In genomic region chr1:117631361-117631760, GRCh38 we compare ENCODE assay signal across 21 cellular contexts. TPM values are rescaled to one million over a fixed set of nuclear protein-coding genes. Genes with fewer than 3 reads are reported as not detected.
DNase-seq lines count a peak whose midpoint lies in the region; ATAC-seq, FAIRE-seq and TF ChIP-seq lines count a peak whose summit lies in the region.
"Had no signal": no experiment of that assay in that cellular context is flagged by ENCODE, and none has a peak within 500 bp of the region (broad histone marks: within the 10 kb centered on the region; RNA-seq: fewer than 3 reads in every experiment).

No MANE protein-coding gene starts in this region.

- no peak overlapping the region for H2AFZ ChIP-seq in MM.1S (ENCODE audit: low read length)

- intact Hi-C loops in pancreas (cut with DNase I) (no loop called here), transverse colon (cut with DNase I; ENCODE audit: low total_unique reads) (no loop called here)

- WGBS in pancreas, 2 donors = 28 to 35% methylated on average over 4 of the region's 4 CpGs
- WGBS in transverse colon (ENCODE audit: low coverage in 1 of 2), 2 donors = 40 to 66% methylated on average over 1 to 4 of the region's 4 CpGs

- H3K36me3 ChIP-seq in MM.1S (replicated peaks; ENCODE audit: insufficient read depth, low read length) = no peaks in the 10 kb centered on the region
- no peaks in the 10 kb centered on the region for H3K36me3 ChIP-seq in pancreas
- no peaks in the 10 kb centered on the region for H3K36me3 ChIP-seq in transverse colon
- H3K36me3 ChIP-seq: BLaER1, HAP-1, left ventricle myocardium inferior, Peyer's patch had no signal

- no peak for TF ChIP-seq POLR2A in transverse colon (IDR thresholded peaks at IDR 0.05)

- H3K4me3 Mint-ChIP-seq in immature natural killer cell = no peak overlapping the region
- H3K4me3 Mint-ChIP-seq: activated CD4-positive, alpha-beta T cell treated with anti-CD3 and anti-CD28 coated beads, Interleukin-2, amount 10 ng/mL, durations not matched to agents 7 days and 5 days; activated naive CD8-positive, alpha-beta T cell; activated T-cell treated with anti-CD3 and anti-CD28 coated beads, Interleukin-2, amount 50 U/mL, for 24 hours had no signal

- peaks cover 92% of the 10 kb centered on the region for H3K4me1 ChIP-seq in MM.1S (ENCODE audit: low read length)
- H3K4me1 ChIP-seq in pancreas = peaks cover 55 to 59% (median 56%) of the 10 kb centered on the region in 3 donors
- H3K4me1 ChIP-seq in transverse colon = no peaks in the 10 kb centered on the region
- H3K4me1 ChIP-seq: HAP-1 had no signal

- no peak for FAIRE-seq in pancreas (lab: Jason Lieb, UNC)
- FAIRE-seq: GM18507, HTR-8/SVneo, small intestine had no signal

- H4K20me1 ChIP-seq in MM.1S (ENCODE audit: insufficient read depth, low read length) = no peaks in the 10 kb centered on the region
- H4K20me1 ChIP-seq: BLaER1 had no signal

- peak overlapping the region; percentile 25 for H3K4me2 ChIP-seq in MM.1S (ENCODE audit: low read depth, low read length)

- peaks cover 5 to 20% (median 12%) of the 10 kb centered on the region in 3 donors for H3K36me3 Mint-ChIP-seq in immature natural killer cell

- no peak overlapping the region for H3K27ac Mint-ChIP-seq in immature natural killer cell
- H3K27ac Mint-ChIP-seq: activated CD4-positive, alpha-beta T cell treated with anti-CD3 and anti-CD28 coated beads, Interleukin-2, amount 10 ng/mL, durations not matched to agents 7 days and 5 days; activated naive CD8-positive, alpha-beta T cell; activated T-cell treated with anti-CD3 and anti-CD28 coated beads, Interleukin-2, amount 50 U/mL, for 24 hours had no signal

- H3K79me2 ChIP-seq in MM.1S (ENCODE audit: low read length) = peaks cover 72% of the 10 kb centered on the region

- TF ChIP-seq CTCF in GM12865 (IDR thresholded peaks at IDR 0.05; ENCODE audit: insufficient read depth, low read depth, low read length, missing control alignments) (no peak), MM.1S (IDR thresholded peaks at IDR 0.05; ENCODE audit: low read length) (peak; percentile 25), pancreas (IDR thresholded peaks at IDR 0.05) (no peak), transverse colon (IDR thresholded peaks at IDR 0.05) (no peak)

- peaks cover 76% of the 10 kb centered on the region for H3F3A ChIP-seq in MM.1S (ENCODE audit: insufficient read depth, low read length)

- peaks cover 15 to 16% of the 10 kb centered on the region in 2 donors for H3K4me1 Mint-ChIP-seq in immature natural killer cell

- H3K27me3 ChIP-seq in MM.1S (replicated peaks; ENCODE audit: insufficient read depth, low read length) (no peaks in the 10 kb centered on the region), pancreas (no peaks in the 10 kb centered on the region), transverse colon (no peaks in the 10 kb centered on the region)
- H3K27me3 ChIP-seq: BLaER1, Peyer's patch had no signal

- TF ChIP-seq EP300 in transverse colon (IDR thresholded peaks at IDR 0.05; ENCODE audit: low read depth) = no peak

- H3K27ac ChIP-seq in MM.1S (ENCODE audit: low read length) (peak overlapping the region; percentile 100), pancreas (peak overlapping the region; percentile 63 to 83 (median 70)), transverse colon (peak overlapping the region in 2 of 4 donors; percentile 48 to 54)
- H3K27ac ChIP-seq: BLaER1 had no signal

- H3K9me3 ChIP-seq in MM.1S (replicated peaks; ENCODE audit: insufficient read depth, low read length) = no peaks in the 10 kb centered on the region
- no peaks in the 10 kb centered on the region for H3K9me3 ChIP-seq in pancreas
- no peaks in the 10 kb centered on the region for H3K9me3 ChIP-seq in transverse colon
- H3K9me3 ChIP-seq: BLaER1, HAP-1, left ventricle myocardium inferior, Peyer's patch had no signal

- peaks cover 4 to 11% (median 10%) of the 10 kb centered on the region in 3 donors for H3K27me3 Mint-ChIP-seq in immature natural killer cell (ENCODE audit: low read depth in 3 of 3)
- H3K27me3 Mint-ChIP-seq: naive B cell had no signal

- ATAC-seq in pancreas (peak; percentile 2 to 19 (median 10)), HG03520 (IDR thresholded peaks at IDR 0.05; ENCODE audit: unreplicated experiment) (no peak)

- peak; percentile 57 for DNase-seq in GM12865 (ENCODE audit: low read depth)
- DNase-seq in MM.1S = peak; percentile 79
- peak; percentile 15 for DNase-seq in activated CD8-positive, alpha-beta memory T cell treated with anti-CD3 and anti-CD28 coated beads, Interleukin-2, amount 50 U/mL, for 48 hours
- DNase-seq in pancreas = peak in 1 of 6 donors; percentile 15
- no peak for DNase-seq in immature natural killer cell
- DNase-seq in transverse colon = no peak
- DNase-seq: activated CD4-positive, alpha-beta T cell treated with anti-CD3 and anti-CD28 coated beads, Interleukin-2, amount 10 ng/mL, durations not matched to agents 7 days and 5 days; activated T-cell treated with anti-CD3 and anti-CD28 coated beads, Interleukin-2, amount 50 U/mL, for 24 hours; cortex of kidney; foreskin fibroblast; naive B cell; NCI-H1694 treated with DMSO at 0.1 percent for 48 hours; small intestine had no signal

- in situ Hi-C loops in transverse colon (cut with MboI; ENCODE audit: low pct_ligation_motif_present in 1 of 4, low pct_unique_long_range_greater_than_20kb in 1 of 4, low sequenced_read_pairs in 3 of 4) = no loop called here

- peak overlapping the region; percentile 100 for H3K9ac ChIP-seq in MM.1S (ENCODE audit: low read length)
- H3K9ac ChIP-seq: BLaER1 had no signal

- H3K4me3 ChIP-seq in GM12865 (ENCODE audit: low read depth, low read length) (no peak overlapping the region), MM.1S (ENCODE audit: low read length) (no peak overlapping the region), pancreas (no peak overlapping the region), transverse colon (no peak overlapping the region)
- H3K4me3 ChIP-seq: BLaER1, HAP-1, left ventricle myocardium inferior, Peyer's patch had no signal

- no peaks in the 10 kb centered on the region for H3K9me2 ChIP-seq in MM.1S (replicated peaks; ENCODE audit: insufficient read depth, low read length)

- H3K9me3 Mint-ChIP-seq in immature natural killer cell = no peaks in the 10 kb centered on the region
- H3K9me3 Mint-ChIP-seq: activated CD4-positive, alpha-beta T cell treated with anti-CD3 and anti-CD28 coated beads, Interleukin-2, amount 10 ng/mL, durations not matched to agents 7 days and 5 days; activated T-cell treated with anti-CD3 and anti-CD28 coated beads, Interleukin-2, amount 50 U/mL, for 24 hours; naive B cell had no signal

RNA-seq across cellular contexts. Expression of gene TENT5C, which starts 25.5 kb away (rescaled TPM):
- total RNA-seq in pancreas = 10 to 100 TPM; 21.5 to 68.1 (median 38.3) TPM
- 10 to 100 TPM in 1 of 2 donors, 1 to 10 TPM in 1; 6.7 to 19.1 TPM for polyA plus RNA-seq in pancreas
- polyA plus RNA-seq in immature natural killer cell = 10 to 100 TPM in 2 of 3 donors, 1 to 10 TPM in 1; 7.4 to 25.7 (median 25.3) TPM
- 10 to 100 TPM in 3 of 4 donors, 1 to 10 TPM in 1; 3.4 to 30.8 (median 18.1) TPM for total RNA-seq in transverse colon

Comparison
In these comparisons a context has a peak if more than half of its experiments do, and no peak if none do; other contexts are left out.
1. DNase-seq: peak in GM12865 (single experiment), MM.1S (single experiment) and activated CD8-positive, alpha-beta memory T cell treated with anti-CD3 and anti-CD28 coated beads, Interleukin-2, amount 50 U/mL, for 48 hours (single experiment); none in immature natural killer cell (0 of 3) and transverse colon (single experiment).